25 cellular contexts compared by ENCODE assay signal in genomic region chr6:84182001-84182400, GRCh38.
"Had no signal": no experiment of that assay in that cellular context is flagged by ENCODE, and none has a peak within 500 bp of the region (broad histone marks: within the 10 kb centered on the region; RNA-seq: fewer than 3 reads in every experiment).

No MANE protein-coding gene starts in this region.

- H3K27ac ChIP-seq: ascending aorta, breast epithelium, cardiac muscle cell, coronary artery, esophagus muscularis mucosa, foreskin keratinocyte, gastrocnemius medialis, heart right ventricle, VCaP had no signal

- DNase-seq: activated CD4-positive, alpha-beta memory T cell treated with anti-CD3 and anti-CD28 coated beads, Interleukin-2, amount 10 ng/mL, durations not matched to agents 7 days and 5 days; activated CD4-positive, alpha-beta T cell treated with anti-CD3 and anti-CD28 coated beads for 1 hour; activated CD4-positive, alpha-beta T cell treated with anti-CD3 and anti-CD28 coated beads for 4 hours; activated CD4-positive, alpha-beta T cell treated with anti-CD3 and anti-CD28 coated beads, Interleukin-2, amount 10 ng/mL, durations not matched to agents 7 days and 5 days; activated CD4-positive, alpha-beta T cell treated with anti-CD3 and anti-CD28 coated beads, Interleukin-2, amount 50 U/mL, for 4 hours; activated CD8-positive, alpha-beta memory T cell treated with anti-CD3 and anti-CD28 coated beads, Interleukin-2, amount 50 U/mL, for 48 hours; activated gamma-delta T cell; activated naive CD4-positive, alpha-beta T cell; activated naive CD4-positive, alpha-beta T cell treated with anti-CD3 and anti-CD28 coated beads, Interleukin-2, amount 10 ng/mL, durations not matched to agents 7 days and 5 days; activated naive CD8-positive, alpha-beta T cell treated with anti-CD3 and anti-CD28 coated beads, Interleukin-2, amount 10 ng/mL, durations not matched to agents 7 days and 5 days; activated T-cell treated with anti-CD3 and anti-CD28 coated beads for 4 hours; activated T-cell treated with anti-CD3 and anti-CD28 coated beads, Interleukin-2, amount 50 U/mL, for 24 hours; activated T-cell treated with anti-CD3 and anti-CD28 coated beads, Interleukin-2, amount 50 U/mL, for 72 hours; effector CD8-positive, alpha-beta T cell; erythroblast; foreskin keratinocyte; gastrocnemius medialis; heart right ventricle; T-helper 2 cell had no signal

- H3K9me3 ChIP-seq: ascending aorta, breast epithelium, esophagus muscularis mucosa, gastrocnemius medialis had no signal

- H3K4me1 ChIP-seq: breast epithelium, esophagus muscularis mucosa, foreskin keratinocyte, gastrocnemius medialis had no signal

- H3K4me3 ChIP-seq: ascending aorta, breast epithelium, cardiac muscle cell, coronary artery, esophagus muscularis mucosa, gastrocnemius medialis, heart right ventricle had no signal

- H3K36me3 ChIP-seq: breast epithelium, cardiac muscle cell, gastrocnemius medialis had no signal

- H3K27me3 ChIP-seq: ascending aorta, breast epithelium, cardiac muscle cell, esophagus muscularis mucosa, foreskin keratinocyte, gastrocnemius medialis, heart right ventricle had no signal
